In genomic region chr21:37508341-37508740, GRCh38 we compare ENCODE assay signal across 28 cellular contexts.
"Had no signal": no experiment of that assay in that cellular context is flagged by ENCODE, and none has a peak within 500 bp of the region (broad histone marks: within the 10 kb centered on the region; RNA-seq: fewer than 3 reads in every experiment).

No MANE protein-coding gene starts in this region.

- H3K27ac Mint-ChIP-seq: activated CD4-positive, alpha-beta memory T cell treated with anti-CD3 and anti-CD28 coated beads, Interleukin-2, amount 10 ng/mL, durations not matched to agents 7 days and 5 days; activated CD4-positive, alpha-beta T cell treated with anti-CD3 and anti-CD28 coated beads, Interleukin-2, amount 10 ng/mL, durations not matched to agents 7 days and 5 days; activated naive CD8-positive, alpha-beta T cell; activated naive CD8-positive, alpha-beta T cell treated with anti-CD3 and anti-CD28 coated beads, Interleukin-2, amount 50 U/mL, for 24 hours; activated T-cell treated with anti-CD3 and anti-CD28 coated beads, Interleukin-2, amount 50 U/mL, for 72 hours; effector memory CD8-positive, alpha-beta T cell had no signal

- H3K9me3 ChIP-seq: adrenal gland, body of pancreas had no signal

- H3K4me1 ChIP-seq: body of pancreas, esophagus muscularis mucosa, gastroesophageal sphincter had no signal

- ATAC-seq: activated naive CD8-positive, alpha-beta T cell treated with anti-CD3 and anti-CD28 coated beads, Interleukin-2, amount 50 U/mL, for 24 hours; activated T-cell treated with anti-CD3 and anti-CD28 coated beads, Interleukin-2, amount 50 U/mL, for 72 hours; body of pancreas; effector memory CD8-positive, alpha-beta T cell; gastroesophageal sphincter had no signal

- H3K4me3 Mint-ChIP-seq: activated CD4-positive, alpha-beta memory T cell treated with anti-CD3 and anti-CD28 coated beads, Interleukin-2, amount 10 ng/mL, durations not matched to agents 7 days and 5 days; activated CD4-positive, alpha-beta T cell treated with anti-CD3 and anti-CD28 coated beads, Interleukin-2, amount 10 ng/mL, durations not matched to agents 7 days and 5 days; activated naive CD8-positive, alpha-beta T cell; activated naive CD8-positive, alpha-beta T cell treated with anti-CD3 and anti-CD28 coated beads, Interleukin-2, amount 50 U/mL, for 24 hours; activated T-cell treated with anti-CD3 and anti-CD28 coated beads, Interleukin-2, amount 50 U/mL, for 24 hours; activated T-cell treated with anti-CD3 and anti-CD28 coated beads, Interleukin-2, amount 50 U/mL, for 72 hours; central memory CD8-positive, alpha-beta T cell; effector memory CD8-positive, alpha-beta T cell had no signal

- H3K27ac ChIP-seq: adrenal gland, body of pancreas, coronary artery, esophagus muscularis mucosa, gastroesophageal sphincter had no signal

- H3K27me3 Mint-ChIP-seq: activated CD4-positive, alpha-beta memory T cell treated with anti-CD3 and anti-CD28 coated beads, Interleukin-2, amount 10 ng/mL, durations not matched to agents 7 days and 5 days; activated CD4-positive, alpha-beta T cell treated with anti-CD3 and anti-CD28 coated beads, Interleukin-2, amount 10 ng/mL, durations not matched to agents 7 days and 5 days; activated naive CD8-positive, alpha-beta T cell; activated naive CD8-positive, alpha-beta T cell treated with anti-CD3 and anti-CD28 coated beads, Interleukin-2, amount 50 U/mL, for 24 hours; activated T-cell treated with anti-CD3 and anti-CD28 coated beads, Interleukin-2, amount 50 U/mL, for 24 hours; central memory CD8-positive, alpha-beta T cell; effector memory CD8-positive, alpha-beta T cell had no signal

- DNase-seq: activated CD4-positive, alpha-beta memory T cell treated with anti-CD3 and anti-CD28 coated beads, Interleukin-2, amount 10 ng/mL, durations not matched to agents 7 days and 5 days; activated CD4-positive, alpha-beta T cell treated with anti-CD3 and anti-CD28 coated beads for 1 hour; activated CD4-positive, alpha-beta T cell treated with anti-CD3 and anti-CD28 coated beads for 4 hours; activated CD4-positive, alpha-beta T cell treated with anti-CD3 and anti-CD28 coated beads, Interleukin-2, amount 10 ng/mL, durations not matched to agents 7 days and 5 days; activated CD4-positive, alpha-beta T cell treated with anti-CD3 and anti-CD28 coated beads, Interleukin-2, amount 50 U/mL, for 4 hours; activated CD8-positive, alpha-beta memory T cell treated with anti-CD3 and anti-CD28 coated beads, Interleukin-2, amount 50 U/mL, for 48 hours; activated gamma-delta T cell; activated naive CD4-positive, alpha-beta T cell treated with anti-CD3 and anti-CD28 coated beads, Interleukin-2, amount 50 U/mL, for 16 hours; activated naive CD4-positive, alpha-beta T cell treated with Interleukin-2 at 50 U/mL for 16 hours; activated naive CD8-positive, alpha-beta T cell treated with anti-CD3 and anti-CD28 coated beads, Interleukin-2, amount 50 U/mL, for 24 hours; activated T-cell treated with anti-CD3 and anti-CD28 coated beads for 4 hours; activated T-cell treated with anti-CD3 and anti-CD28 coated beads, Interleukin-2, amount 50 U/mL, for 24 hours; activated T-cell treated with anti-CD3 and anti-CD28 coated beads, Interleukin-2, amount 50 U/mL, for 72 hours; adrenal gland; amygdala; aorta; body of pancreas; dermis blood vessel endothelial cell; effector CD4-positive, alpha-beta T cell; effector memory CD8-positive, alpha-beta T cell; erythroblast; foreskin melanocyte; T-helper 2 cell had no signal

- H3K27me3 ChIP-seq: adrenal gland, body of pancreas, esophagus muscularis mucosa, gastroesophageal sphincter had no signal

- H3K9me3 Mint-ChIP-seq: activated CD4-positive, alpha-beta memory T cell treated with anti-CD3 and anti-CD28 coated beads, Interleukin-2, amount 10 ng/mL, durations not matched to agents 7 days and 5 days; activated CD4-positive, alpha-beta T cell treated with anti-CD3 and anti-CD28 coated beads, Interleukin-2, amount 10 ng/mL, durations not matched to agents 7 days and 5 days; activated naive CD8-positive, alpha-beta T cell treated with anti-CD3 and anti-CD28 coated beads, Interleukin-2, amount 50 U/mL, for 24 hours; activated T-cell treated with anti-CD3 and anti-CD28 coated beads, Interleukin-2, amount 50 U/mL, for 24 hours; activated T-cell treated with anti-CD3 and anti-CD28 coated beads, Interleukin-2, amount 50 U/mL, for 72 hours; central memory CD8-positive, alpha-beta T cell; effector memory CD8-positive, alpha-beta T cell had no signal

- H3K4me3 ChIP-seq: adrenal gland, body of pancreas, coronary artery, esophagus muscularis mucosa, gastroesophageal sphincter had no signal
